Comparison of ENCODE assay signal across 11 cellular contexts in the genomic region with DNA sequence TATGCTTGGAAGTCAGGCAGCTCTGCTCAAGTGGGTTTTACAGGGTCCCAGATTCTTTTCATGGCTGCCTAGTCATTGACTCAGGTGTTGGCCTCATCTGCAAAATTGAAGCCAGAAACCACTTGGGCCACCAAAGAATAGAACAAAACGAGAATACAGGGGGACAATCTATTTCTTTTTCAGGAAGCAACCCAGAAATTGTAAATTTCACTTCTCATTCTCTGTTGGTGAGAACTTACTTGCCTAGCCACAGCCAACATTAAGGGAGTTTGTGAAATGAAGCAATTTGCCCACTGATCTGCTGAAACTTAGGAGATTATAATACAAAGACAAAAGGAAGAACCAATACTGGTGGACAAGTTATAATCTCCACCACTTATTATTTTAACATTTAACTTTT. TPM values are rescaled to one million over a fixed set of nuclear protein-coding genes. Genes with fewer than 3 reads are reported as not detected.
DNase-seq lines count a peak whose midpoint lies in the region; ATAC-seq and TF ChIP-seq lines count a peak whose summit lies in the region.
"Had no signal": no experiment of that assay in that cellular context is flagged by ENCODE, and none has a peak within 500 bp of the region (broad histone marks: within the 10 kb centered on the region; RNA-seq: fewer than 3 reads in every experiment).

No MANE protein-coding gene starts in this region.

- no peak overlapping the region for H3K27ac Mint-ChIP-seq in activated naive CD4-positive, alpha-beta T cell treated with anti-CD3 and anti-CD28 coated beads, Interleukin-2, amount 10 ng/mL, durations not matched to agents 7 days and 5 days

- H3K4me3 Mint-ChIP-seq in activated naive CD4-positive, alpha-beta T cell treated with anti-CD3 and anti-CD28 coated beads, Interleukin-2, amount 10 ng/mL, durations not matched to agents 7 days and 5 days = no peak overlapping the region

- peak; percentile 55 for ATAC-seq in GM19463 (IDR thresholded peaks at IDR 0.05; ENCODE audit: unreplicated experiment)
- ATAC-seq in HG02885 (IDR thresholded peaks at IDR 0.05; ENCODE audit: poor library complexity, unreplicated experiment) = peak; percentile 82
- ATAC-seq in foreskin keratinocyte = no peak
- ATAC-seq: stimulated activated naive CD8-positive, alpha-beta T cell treated with anti-CD3 and anti-CD28 coated beads, Interleukin-15, Interleukin-2, amounts not matched to agents 100 U/mL and 50 U/mL, for 24 hours had no signal

- H3K27me3 Mint-ChIP-seq in activated naive CD4-positive, alpha-beta T cell treated with anti-CD3 and anti-CD28 coated beads, Interleukin-2, amount 10 ng/mL, durations not matched to agents 7 days and 5 days = peaks cover 15% of the 10 kb centered on the region

- H3K36me3 Mint-ChIP-seq in activated naive CD4-positive, alpha-beta T cell treated with anti-CD3 and anti-CD28 coated beads, Interleukin-2, amount 10 ng/mL, durations not matched to agents 7 days and 5 days = no peaks in the 10 kb centered on the region

- peak; percentile 94 for DNase-seq in MV-4-11 (lab: John Stamatoyannopoulos, UW)
- no peak for DNase-seq in activated naive CD4-positive, alpha-beta T cell treated with anti-CD3 and anti-CD28 coated beads, Interleukin-2, amount 10 ng/mL, durations not matched to agents 7 days and 5 days
- DNase-seq in hypothalamus (lab: John Stamatoyannopoulos, UW) = no peak
- DNase-seq in foreskin keratinocyte = no peak
- DNase-seq in KBM-7 = no peak
- DNase-seq: central memory CD4-positive, alpha-beta T cell; NCI-H2081; stimulated activated naive CD8-positive, alpha-beta T cell treated with anti-CD3 and anti-CD28 coated beads, Interleukin-15, Interleukin-2, amounts not matched to agents 100 U/mL and 50 U/mL, for 24 hours had no signal

- H3K27ac ChIP-seq in foreskin keratinocyte = no peak overlapping the region

- TF ChIP-seq CTCF in foreskin keratinocyte (conservative IDR thresholded peaks at IDR 0.05) = no peak

- no peaks in the 10 kb centered on the region for H3K9me3 Mint-ChIP-seq in activated naive CD4-positive, alpha-beta T cell treated with anti-CD3 and anti-CD28 coated beads, Interleukin-2, amount 10 ng/mL, durations not matched to agents 7 days and 5 days

- in situ Hi-C loops in KBM-7 (cut with MboI; ENCODE audit: low pct_unique_long_range_greater_than_20kb, low sequenced_read_pairs) = no loop called here

- no peaks in the 10 kb centered on the region for H3K27me3 ChIP-seq in foreskin keratinocyte

- no peaks in the 10 kb centered on the region for H3K4me1 ChIP-seq in foreskin keratinocyte

- no peaks in the 10 kb centered on the region for H3K4me1 Mint-ChIP-seq in activated naive CD4-positive, alpha-beta T cell treated with anti-CD3 and anti-CD28 coated beads, Interleukin-2, amount 10 ng/mL, durations not matched to agents 7 days and 5 days

- CTCF ChIA-PET in activated naive CD4-positive, alpha-beta T cell treated with anti-CD3 and anti-CD28 coated beads, Interleukin-2, amount 10 ng/mL, durations not matched to agents 7 days and 5 days (lab: Charles Lee) = no interaction called here

RNA-seq across cellular contexts. Expression of a gene that starts 8.6 kb away (rescaled TPM):
- not detected in 2 replicates for total RNA-seq in foreskin keratinocyte
- not detected in 2 replicates for polyA plus RNA-seq in foreskin keratinocyte
- polyA plus RNA-seq: keratinocyte had no signal

RNA-seq across cellular contexts. Expression of a gene that starts 12.3 kb away (rescaled TPM):
- 29.6 and 34.2 TPM in 2 replicates for total RNA-seq in foreskin keratinocyte
- 24.2 and 29.6 TPM in 2 replicates for polyA plus RNA-seq in foreskin keratinocyte
